In genomic region chr6:28161410-28162079, GRCh38 we compare ENCODE assay signal across 1 cellular context.
TF ChIP-seq lines count a peak whose summit lies in the region.

No MANE protein-coding gene starts in this region.

TF ChIP-seq in HepG2, 621 proteins besides CTCF, POLR2A, EP300 and RAD21 (continued from another document and continues in another):
- TF ChIP-seq PRDM15 (CRISPR knock-in tag; IDR thresholded peaks at IDR 0.05): no peak
- no peak; the same call in 1 of the 2 replicates for TF ChIP-seq BRCA1 (CRISPR knock-in tag; IDR thresholded peaks at IDR 0.05)
- TF ChIP-seq ZBTB42 (CRISPR knock-in tag; IDR thresholded peaks at IDR 0.05): 0 out of 2 replicates have a peak, but pooled peaks have one; percentile 37
- no peak for TF ChIP-seq ZNF674 (CRISPR knock-in tag; IDR thresholded peaks at IDR 0.05; ENCODE audit: low read depth)
- TF ChIP-seq BRD4 (CRISPR knock-in tag; IDR thresholded peaks at IDR 0.05): no peak
- TF ChIP-seq MTA1 (CRISPR knock-in tag; IDR thresholded peaks at IDR 0.05; ENCODE audit: borderline replicate concordance): peak; percentile 49; the same call in 1 of the 2 replicates
- no peak for TF ChIP-seq ARNTL (CRISPR knock-in tag; IDR thresholded peaks at IDR 0.05)
- TF ChIP-seq ZNF549 (CRISPR knock-in tag; IDR thresholded peaks at IDR 0.05): no peak
- no peak; the same call in 1 of the 2 replicates for TF ChIP-seq HDAC2 (CRISPR knock-in tag; IDR thresholded peaks at IDR 0.05)
- TF ChIP-seq ZNF3 (CRISPR knock-in tag; IDR thresholded peaks at IDR 0.05): no peak
- no peak for TF ChIP-seq RFX3 (CRISPR knock-in tag; IDR thresholded peaks at IDR 0.05)
- peak; percentile 97 for TF ChIP-seq GABPB1 (CRISPR knock-in tag; IDR thresholded peaks at IDR 0.05)
- TF ChIP-seq ZNF382 (CRISPR knock-in tag; IDR thresholded peaks at IDR 0.05; ENCODE audit: borderline replicate concordance): no peak
- TF ChIP-seq THAP11 (CRISPR knock-in tag; IDR thresholded peaks at IDR 0.05): peak; percentile 85
- TF ChIP-seq RBAK (CRISPR knock-in tag; IDR thresholded peaks at IDR 0.05): no peak
- TF ChIP-seq IRX3 (CRISPR knock-in tag; IDR thresholded peaks at IDR 0.05; ENCODE audit: borderline replicate concordance, low read depth): 0 out of 2 replicates have a peak, but pooled peaks have one; percentile 36
- TF ChIP-seq ZNF574 (CRISPR knock-in tag; IDR thresholded peaks at IDR 0.05): peak; percentile 96
- no peak for TF ChIP-seq ZNF326 (CRISPR knock-in tag; IDR thresholded peaks at IDR 0.05; ENCODE audit: borderline replicate concordance)
- TF ChIP-seq ZNF460 (CRISPR knock-in tag; IDR thresholded peaks at IDR 0.05; ENCODE audit: borderline replicate concordance): no peak
- TF ChIP-seq, protein P1, sequence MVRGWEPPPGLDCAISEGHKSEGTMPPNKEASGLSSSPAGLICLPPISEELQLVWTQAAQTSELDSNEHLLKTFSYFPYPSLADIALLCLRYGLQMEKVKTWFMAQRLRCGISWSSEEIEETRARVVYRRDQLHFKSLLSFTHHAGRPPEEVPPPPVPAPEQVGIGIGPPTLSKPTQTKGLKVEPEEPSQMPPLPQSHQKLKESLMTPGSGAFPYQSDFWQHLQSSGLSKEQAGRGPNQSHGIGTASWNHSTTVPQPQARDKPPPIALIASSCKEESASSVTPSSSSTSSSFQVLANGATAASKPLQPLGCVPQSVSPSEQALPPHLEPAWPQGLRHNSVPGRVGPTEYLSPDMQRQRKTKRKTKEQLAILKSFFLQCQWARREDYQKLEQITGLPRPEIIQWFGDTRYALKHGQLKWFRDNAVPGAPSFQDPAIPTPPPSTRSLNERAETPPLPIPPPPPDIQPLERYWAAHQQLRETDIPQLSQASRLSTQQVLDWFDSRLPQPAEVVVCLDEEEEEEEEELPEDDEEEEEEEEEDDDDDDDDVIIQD (CRISPR knock-in tag; IDR thresholded peaks at IDR 0.05; ENCODE audit: low read depth): peak; percentile 22; the same call in 1 of the 2 replicates
- peak; percentile 88 for TF ChIP-seq KDM5B (CRISPR knock-in tag; IDR thresholded peaks at IDR 0.05; ENCODE audit: borderline replicate concordance)
- TF ChIP-seq ETV6 (CRISPR knock-in tag; conservative IDR thresholded peaks at IDR 0.05): peak; percentile 82
- TF ChIP-seq, protein P2, sequence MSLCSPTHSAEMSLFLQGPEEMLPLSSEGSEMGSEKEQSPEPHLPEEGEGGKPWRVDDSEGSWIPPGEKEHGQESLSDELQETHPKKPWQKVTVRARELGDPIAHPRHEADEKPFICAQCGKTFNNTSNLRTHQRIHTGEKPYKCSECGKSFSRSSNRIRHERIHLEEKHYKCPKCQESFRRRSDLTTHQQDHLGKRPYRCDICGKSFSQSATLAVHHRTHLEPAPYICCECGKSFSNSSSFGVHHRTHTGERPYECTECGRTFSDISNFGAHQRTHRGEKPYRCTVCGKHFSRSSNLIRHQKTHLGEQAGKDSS (CRISPR knock-in tag; IDR thresholded peaks at IDR 0.05; ENCODE audit: borderline replicate concordance, low read depth): no peak
- no peak for TF ChIP-seq FOXM1 (CRISPR knock-in tag; IDR thresholded peaks at IDR 0.05)
- TF ChIP-seq ZHX1 (CRISPR knock-in tag; IDR thresholded peaks at IDR 0.05; ENCODE audit: low read depth): 0 out of 2 replicates have a peak, but pooled peaks have one; percentile 24
- 0 out of 2 replicates have a peak, but pooled peaks have one; percentile 38 for TF ChIP-seq ZIK1 (CRISPR knock-in tag; IDR thresholded peaks at IDR 0.05; ENCODE audit: borderline replicate concordance, low read depth)
- TF ChIP-seq MYPOP (CRISPR knock-in tag; IDR thresholded peaks at IDR 0.05): 0 out of 2 replicates have a peak, but pooled peaks have one; percentile 39
- peak; percentile 85; the same call in 1 of the 2 replicates for TF ChIP-seq ZZZ3 (CRISPR knock-in tag; IDR thresholded peaks at IDR 0.05; ENCODE audit: borderline replicate concordance)
- TF ChIP-seq CBFB (CRISPR knock-in tag; IDR thresholded peaks at IDR 0.05): peak; percentile 55; the same call in 1 of the 2 replicates
- TF ChIP-seq ZNF274 (CRISPR knock-in tag; IDR thresholded peaks at IDR 0.05): peak; percentile 55; the same call in 1 of the 2 replicates
- peak; percentile 77 for TF ChIP-seq SP4 (CRISPR knock-in tag; IDR thresholded peaks at IDR 0.05)
- TF ChIP-seq ZNF563 (CRISPR knock-in tag; IDR thresholded peaks at IDR 0.05): peak; percentile 63; the same call in 1 of the 2 replicates
- TF ChIP-seq KLF11 (CRISPR knock-in tag; IDR thresholded peaks at IDR 0.05): no peak
- 0 out of 2 replicates have a peak, but pooled peaks have one; percentile 32 for TF ChIP-seq SIN3A (IDR thresholded peaks at IDR 0.05; ENCODE audit: borderline replicate concordance, low read depth, low read length)
- peak; percentile 94 for TF ChIP-seq KAT8 (CRISPR knock-in tag; IDR thresholded peaks at IDR 0.05)
- TF ChIP-seq ZNF276 (CRISPR knock-in tag; IDR thresholded peaks at IDR 0.05; ENCODE audit: low read depth): no peak
- TF ChIP-seq POGZ (CRISPR knock-in tag; IDR thresholded peaks at IDR 0.05): peak; percentile 80; the same call in 1 of the 2 replicates
- no peak; the same call in 1 of the 2 replicates for TF ChIP-seq SMAD3 (CRISPR knock-in tag; IDR thresholded peaks at IDR 0.05)
- 0 out of 2 replicates have a peak, but pooled peaks have one; percentile 42 for TF ChIP-seq REL (CRISPR knock-in tag; conservative IDR thresholded peaks at IDR 0.05)
- peak; percentile 75 for TF ChIP-seq TBX2 (CRISPR knock-in tag; IDR thresholded peaks at IDR 0.05; ENCODE audit: borderline replicate concordance)
- TF ChIP-seq ZSCAN31 (CRISPR knock-in tag; IDR thresholded peaks at IDR 0.05; ENCODE audit: low read depth): peak; percentile 54; the same call in 1 of the 2 replicates
